ENCODE assay signal across 8 cellular contexts in genomic region chr14:92106095-92106937, GRCh38. TPM values are rescaled to one million over a fixed set of nuclear protein-coding genes. Genes with fewer than 3 reads are reported as not detected.
DNase-seq lines count a peak whose midpoint lies in the region; ATAC-seq and TF ChIP-seq lines count a peak whose summit lies in the region.

Gene ATXN3, minus strand, starts transcription at chr14:92106582. Its CDS starts 30 bp downstream, at chr14:92106552.

- H3K36me3 ChIP-seq in left lung = no peaks in the 10 kb centered on the region

- no peaks in the 10 kb centered on the region for H3K27me3 ChIP-seq in left lung

- H3K9me3 Mint-ChIP-seq in CD14-positive monocyte = peaks cover 0 to 2% (median 0%) of the 10 kb centered on the region in 7 donors
- H3K9me3 Mint-ChIP-seq in dendritic cell treated with granulocyte-macrophage colony-stimulating factor and Interleukin-4, amounts not matched to agents 40 ng/mL and 50 ng/mL, for 4 days = no peaks in the 10 kb centered on the region

- peak; percentile 76 for TF ChIP-seq CTCF in CD14-positive monocyte (IDR thresholded peaks at IDR 0.05)
- peak; percentile 59 for TF ChIP-seq CTCF in left lung (IDR thresholded peaks at IDR 0.05)

- peak within 1 kb of the TSS; percentile 96 for H3K27ac ChIP-seq in left lung

- peaks cover 32% of the 10 kb centered on the region for H3K4me1 Mint-ChIP-seq in CD14-positive monocyte
- peaks cover 49% of the 10 kb centered on the region for H3K4me1 Mint-ChIP-seq in dendritic cell treated with granulocyte-macrophage colony-stimulating factor and Interleukin-4, amounts not matched to agents 40 ng/mL and 50 ng/mL, for 4 days (ENCODE audit: low read depth)

- peak; percentile 98 for DNase-seq in CD14-positive monocyte (ENCODE audit: low spot score)
- DNase-seq in NCI-H69 (lab: John Stamatoyannopoulos, UW) = peak; percentile 99
- DNase-seq in activated CD4-positive, alpha-beta T cell treated with anti-CD3 and anti-CD28 coated beads, Interleukin-2, amount 50 U/mL, for 1 hour = peak; percentile 93
- peak; percentile 99 for DNase-seq in left lung
- peak; percentile 91 to 93 for DNase-seq in stimulated activated CD4-positive, alpha-beta T cell treated with anti-CD3 and anti-CD28 coated beads, Interleukin-2, amount 100 ng/mL, for 48 hours

- H3K36me3 Mint-ChIP-seq in CD14-positive monocyte = peaks cover 0 to 4% of the 10 kb centered on the region in 2 donors
- peaks cover 13% of the 10 kb centered on the region for H3K36me3 Mint-ChIP-seq in dendritic cell treated with granulocyte-macrophage colony-stimulating factor and Interleukin-4, amounts not matched to agents 40 ng/mL and 50 ng/mL, for 4 days (ENCODE audit: low read depth)

- H3K27ac Mint-ChIP-seq in CD14-positive monocyte = peak within 1 kb of the TSS; percentile 97 to 100 (median 99)
- H3K27ac Mint-ChIP-seq in dendritic cell treated with granulocyte-macrophage colony-stimulating factor and Interleukin-4, amounts not matched to agents 40 ng/mL and 50 ng/mL, for 4 days = peak within 1 kb of the TSS; percentile 97

- ATAC-seq in GM19328 (IDR thresholded peaks at IDR 0.05; ENCODE audit: unreplicated experiment) (peak; percentile 76), HG03520 (IDR thresholded peaks at IDR 0.05; ENCODE audit: unreplicated experiment) (peak; percentile 87), left lung (peak; percentile 96)

- H3K9me3 ChIP-seq in left lung = no peaks in the 10 kb centered on the region

- intact Hi-C loops in CD14-positive monocyte (cut with micrococcal nuclease) (loop anchor here (2.0 to 5.0 kb wide), 2 partner anchors 64 to 66 kb away; partner anchors contain the start of gene TRIP11 (in 2 of the 2)), left lung (cut with DNase I) (no loop called here)
- intact Hi-C loops in dendritic cell treated with granulocyte-macrophage colony-stimulating factor and Interleukin-4, amounts not matched to agents 40 ng/mL and 50 ng/mL, for 4 days (cut with micrococcal nuclease) = loop anchor here (1.0 kb wide), 1 partner anchor 15 kb away; the partner anchor contains the start of genes CPSF2 and NDUFB1

- peaks cover 16 to 40% of the 10 kb centered on the region in 2 donors for H3K4me1 ChIP-seq in left lung

- H3K27me3 Mint-ChIP-seq in CD14-positive monocyte (ENCODE audit: low read depth in 3 of 3) = peaks cover 0 to 3% (median 0%) of the 10 kb centered on the region in 3 donors
- H3K27me3 Mint-ChIP-seq in dendritic cell treated with granulocyte-macrophage colony-stimulating factor and Interleukin-4, amounts not matched to agents 40 ng/mL and 50 ng/mL, for 4 days = peaks cover 5% of the 10 kb centered on the region

- H3K4me3 ChIP-seq in left lung = peak within 1 kb of the TSS; percentile 82 to 98

- H3K4me3 Mint-ChIP-seq in CD14-positive monocyte = peak within 1 kb of the TSS; percentile 100
- peak within 1 kb of the TSS; percentile 98 for H3K4me3 Mint-ChIP-seq in dendritic cell treated with granulocyte-macrophage colony-stimulating factor and Interleukin-4, amounts not matched to agents 40 ng/mL and 50 ng/mL, for 4 days

RNA-seq across cellular contexts. Expression of gene ATXN3, which starts in this region (rescaled TPM):
- 10 to 100 TPM; 18.5 to 24.0 TPM for polyA plus RNA-seq in CD14-positive monocyte
- 10 to 100 TPM; 28.5 to 35.4 TPM for total RNA-seq in left lung

Comparison
In these comparisons a context has a peak if more than half of its experiments do, and no peak if none do; other contexts are left out.
1. Peak in every context shown above with its lines: DNase-seq, ATAC-seq, H3K4me3 ChIP-seq and H3K27ac ChIP-seq.
2. intact Hi-C loops: an anchor here in CD14-positive monocyte (2.0 to 5.0 kb wide) and dendritic cell treated with granulocyte-macrophage colony-stimulating factor and Interleukin-4, amounts not matched to agents 40 ng/mL and 50 ng/mL, for 4 days (1.0 kb wide); none called in left lung.